Comparison of ENCODE assay signal across 28 cellular contexts in genomic region chr5:39109616-39110015, GRCh38. TPM values are rescaled to one million over a fixed set of nuclear protein-coding genes. Genes with fewer than 3 reads are reported as not detected.
A peak's percentile ranks its signal among the peaks of the same experiment; 100 is the strongest.
DNase-seq lines count a peak whose midpoint lies in the region; FAIRE-seq and TF ChIP-seq lines count a peak whose summit lies in the region.
"Had no signal": no experiment of that assay in that cellular context is flagged by ENCODE, and none has a peak within 500 bp of the region (broad histone marks: within the 10 kb centered on the region; RNA-seq: fewer than 3 reads in every experiment).

No MANE protein-coding gene starts in this region.

- no peak overlapping the region for H3K4me3 ChIP-seq in keratinocyte (ENCODE audit: control insufficient read depth in 2 of 3, extremely low read depth in 1 of 3, insufficient read depth in 2 of 3, low read depth in 1 of 3, low read length in 3 of 3)
- H3K4me3 ChIP-seq: BLaER1, lower lobe of right lung, Peyer's patch, SJSA1, transverse colon had no signal

- H3K9me3 ChIP-seq in keratinocyte (ENCODE audit: control insufficient read depth, low read depth, low read length), result no peaks in the 10 kb centered on the region
- H3K9me3 ChIP-seq: BLaER1, lower lobe of right lung, Peyer's patch, SJSA1, transverse colon had no signal

- H3K27me3 ChIP-seq in keratinocyte (ENCODE audit: control insufficient read depth, extremely low read depth, insufficient read depth, low read length), result no peaks in the 10 kb centered on the region
- H3K27me3 ChIP-seq: BLaER1, foreskin keratinocyte, Peyer's patch, SJSA1, transverse colon had no signal

- no peaks in the 10 kb centered on the region for H3K27me3 Mint-ChIP-seq in activated CD4-positive, alpha-beta memory T cell treated with anti-CD3 and anti-CD28 coated beads for 36 hours
- no peaks in the 10 kb centered on the region for H3K27me3 Mint-ChIP-seq in activated CD4-positive, alpha-beta memory T cell treated with anti-CD3 and anti-CD28 coated beads, Interleukin-2, amount 10 ng/mL, durations not matched to agents 7 days and 5 days
- H3K27me3 Mint-ChIP-seq in activated naive CD8-positive, alpha-beta T cell, result no peaks in the 10 kb centered on the region

- dilution Hi-C loops in keratinocyte (cut with MboI; ENCODE audit: extremely low pct_ligation_motif_present, low sequenced_read_pairs), result no loop called here

- DNase-seq in activated CD4-positive, alpha-beta memory T cell treated with anti-CD3 and anti-CD28 coated beads for 36 hours, result no peak
- no peak for DNase-seq in activated CD4-positive, alpha-beta memory T cell treated with anti-CD3 and anti-CD28 coated beads, Interleukin-2, amount 10 ng/mL, durations not matched to agents 7 days and 5 days
- DNase-seq in keratinocyte (ENCODE audit: low read depth, low spot score), result no peak
- DNase-seq in superior temporal gyrus (ENCODE audit: extremely low spot score), result peak; percentile 90
- DNase-seq in activated effector memory CD4-positive, alpha-beta T cell treated with Interleukin-2 at 50 U/mL for 16 hours, result no peak
- no peak for DNase-seq in HUDEP-2 (lab: John Stamatoyannopoulos, UW; ENCODE audit: unreplicated experiment in 76 of 76)
- DNase-seq in KG1 (lab: John Stamatoyannopoulos, UW), result no peak
- DNase-seq: activated CD4-positive, alpha-beta T cell treated with anti-CD3 and anti-CD28 coated beads, Interleukin-2, amount 50 U/mL, for 1 hour; activated naive CD4-positive, alpha-beta T cell; activated T-cell treated with anti-CD3 and anti-CD28 coated beads for 4 hours; aorta; foreskin keratinocyte; lower lobe of right lung; NCI-H1105 treated with DMSO at 0.1 percent for 48 hours; NCI-H524; NK-92 treated with Interleukin-12 subunit alpha and Interleukin-12 subunit beta, amount 100 ng/mL, for 24 hours; Peyer's patch; stimulated activated CD4-positive, alpha-beta T cell treated with anti-CD3 and anti-CD28 coated beads, Interleukin-4, amount 100 ng/mL, for 24 hours; stimulated activated naive CD8-positive, alpha-beta T cell treated with anti-CD3 and anti-CD28 coated beads, Interleukin-15, Interleukin-2, amounts not matched to agents 100 U/mL and 50 U/mL, for 24 hours; transverse colon; WERI-Rb-1 had no signal

- intact Hi-C loops in activated CD4-positive, alpha-beta memory T cell treated with anti-CD3 and anti-CD28 coated beads for 36 hours (cut with micrococcal nuclease), result no loop called here

- no peak overlapping the region for H2AFZ ChIP-seq in keratinocyte (ENCODE audit: control insufficient read depth, low read length)

- no peaks in the 10 kb centered on the region for H3K9me1 ChIP-seq in keratinocyte (ENCODE audit: control insufficient read depth, extremely low read depth, insufficient read depth, low read length)

- no peaks in the 10 kb centered on the region for H4K20me1 ChIP-seq in keratinocyte (ENCODE audit: control insufficient read depth, extremely low read depth, insufficient read depth, low read length)
- H4K20me1 ChIP-seq: BLaER1 had no signal

- no peaks in the 10 kb centered on the region for H3K79me2 ChIP-seq in keratinocyte (ENCODE audit: control insufficient read depth, insufficient read depth, low read length)

- H3K4me1 ChIP-seq in keratinocyte (ENCODE audit: control insufficient read depth, extremely low read depth, insufficient read depth, low read length), result no peaks in the 10 kb centered on the region
- H3K4me1 ChIP-seq: BLaER1, foreskin keratinocyte, lower lobe of right lung, Peyer's patch, SJSA1, transverse colon had no signal

- peak; percentile 29 for FAIRE-seq in keratinocyte (lab: Jason Lieb, UNC)
- FAIRE-seq: D721Med, H1, islet of Langerhans had no signal

- no peak for TF ChIP-seq CTCF in keratinocyte (optimal IDR thresholded peaks at IDR 0.05 in 1 of 3, IDR thresholded peaks at IDR 0.05 in 1 of 3, conservative IDR thresholded peaks at IDR 0.05 in 1 of 3; ENCODE audit: extremely low read depth in 1 of 3, insufficient read depth in 2 of 3, low read length in 3 of 3)

- no peak overlapping the region for H3K9ac ChIP-seq in keratinocyte (ENCODE audit: control insufficient read depth, extremely low read depth, insufficient read depth, low read length)
- H3K9ac ChIP-seq: BLaER1 had no signal

- CTCF ChIA-PET in activated CD4-positive, alpha-beta memory T cell treated with anti-CD3 and anti-CD28 coated beads for 36 hours (lab: Charles Lee), result no interaction called here
- CTCF ChIA-PET in activated CD4-positive, alpha-beta memory T cell treated with anti-CD3 and anti-CD28 coated beads, Interleukin-2, amount 10 ng/mL, durations not matched to agents 7 days and 5 days (lab: Charles Lee), result no interaction called here

- POLR2A ChIA-PET in activated CD4-positive, alpha-beta memory T cell treated with anti-CD3 and anti-CD28 coated beads for 36 hours (lab: Charles Lee), result no interaction called here
- POLR2A ChIA-PET in activated CD4-positive, alpha-beta memory T cell treated with anti-CD3 and anti-CD28 coated beads, Interleukin-2, amount 10 ng/mL, durations not matched to agents 7 days and 5 days (lab: Charles Lee), result no interaction called here

- no peak overlapping the region for H3K4me2 ChIP-seq in keratinocyte (ENCODE audit: control insufficient read depth, extremely low read depth, insufficient read depth, low read depth, low read length)
- H3K4me2 ChIP-seq: BLaER1 had no signal

- no peaks in the 10 kb centered on the region for H3K9me3 Mint-ChIP-seq in activated CD4-positive, alpha-beta memory T cell treated with anti-CD3 and anti-CD28 coated beads for 36 hours
- no peaks in the 10 kb centered on the region for H3K9me3 Mint-ChIP-seq in activated CD4-positive, alpha-beta memory T cell treated with anti-CD3 and anti-CD28 coated beads, Interleukin-2, amount 10 ng/mL, durations not matched to agents 7 days and 5 days
- H3K9me3 Mint-ChIP-seq in activated naive CD8-positive, alpha-beta T cell (ENCODE audit: low read depth), result no peaks in the 10 kb centered on the region
- H3K9me3 Mint-ChIP-seq: T-helper 2 cell treated with Interferon-gamma antibody and Interleukin-4, amounts not matched to agents 5 μg/mL and 100 μg/mL, for 36 hours had no signal

- no peak overlapping the region for H3K27ac ChIP-seq in keratinocyte (ENCODE audit: control insufficient read depth, insufficient read depth, low read length)
- H3K27ac ChIP-seq: BLaER1, foreskin keratinocyte, lower lobe of right lung, Peyer's patch, SJSA1, transverse colon, WERI-Rb-1 had no signal

- H3K4me3 Mint-ChIP-seq in activated CD4-positive, alpha-beta memory T cell treated with anti-CD3 and anti-CD28 coated beads for 36 hours, result no peak overlapping the region
- no peak overlapping the region for H3K4me3 Mint-ChIP-seq in activated CD4-positive, alpha-beta memory T cell treated with anti-CD3 and anti-CD28 coated beads, Interleukin-2, amount 10 ng/mL, durations not matched to agents 7 days and 5 days
- H3K4me3 Mint-ChIP-seq in activated naive CD8-positive, alpha-beta T cell, result no peak overlapping the region
- H3K4me3 Mint-ChIP-seq: T-helper 2 cell treated with Interferon-gamma antibody and Interleukin-4, amounts not matched to agents 5 μg/mL and 100 μg/mL, for 36 hours had no signal

- H3K36me3 Mint-ChIP-seq in activated CD4-positive, alpha-beta memory T cell treated with anti-CD3 and anti-CD28 coated beads for 36 hours, result peaks cover 11% of the 10 kb centered on the region
- H3K36me3 Mint-ChIP-seq in activated CD4-positive, alpha-beta memory T cell treated with anti-CD3 and anti-CD28 coated beads, Interleukin-2, amount 10 ng/mL, durations not matched to agents 7 days and 5 days (ENCODE audit: low read depth), result peaks cover 60% of the 10 kb centered on the region
- peaks cover 2% of the 10 kb centered on the region for H3K36me3 Mint-ChIP-seq in activated naive CD8-positive, alpha-beta T cell

- H3K27ac Mint-ChIP-seq in activated CD4-positive, alpha-beta memory T cell treated with anti-CD3 and anti-CD28 coated beads for 36 hours, result peak overlapping the region; percentile 68
- no peak overlapping the region for H3K27ac Mint-ChIP-seq in activated CD4-positive, alpha-beta memory T cell treated with anti-CD3 and anti-CD28 coated beads, Interleukin-2, amount 10 ng/mL, durations not matched to agents 7 days and 5 days
- peak overlapping the region; percentile 89 for H3K27ac Mint-ChIP-seq in activated naive CD8-positive, alpha-beta T cell
- H3K27ac Mint-ChIP-seq: T-helper 2 cell treated with Interferon-gamma antibody and Interleukin-4, amounts not matched to agents 5 μg/mL and 100 μg/mL, for 36 hours had no signal

- H3K36me3 ChIP-seq in keratinocyte (ENCODE audit: control insufficient read depth in 2 of 2, extremely low read depth in 1 of 2, insufficient read depth in 2 of 2, low read length in 2 of 2), result no peaks in the 10 kb centered on the region
- H3K36me3 ChIP-seq: BLaER1, Peyer's patch, SJSA1, transverse colon, WERI-Rb-1 had no signal

- H3K4me1 Mint-ChIP-seq in activated CD4-positive, alpha-beta memory T cell treated with anti-CD3 and anti-CD28 coated beads for 36 hours (ENCODE audit: low read depth), result peaks cover 10% of the 10 kb centered on the region
- no peaks in the 10 kb centered on the region for H3K4me1 Mint-ChIP-seq in activated CD4-positive, alpha-beta memory T cell treated with anti-CD3 and anti-CD28 coated beads, Interleukin-2, amount 10 ng/mL, durations not matched to agents 7 days and 5 days
- H3K4me1 Mint-ChIP-seq in activated naive CD8-positive, alpha-beta T cell (ENCODE audit: low read depth), result peaks cover 10% of the 10 kb centered on the region

RNA-seq across cellular contexts. Expression of gene RICTOR, which starts 35.4 kb away (rescaled TPM):
- total RNA-seq in activated CD4-positive, alpha-beta memory T cell treated with anti-CD3 and anti-CD28 coated beads for 36 hours, result 10 to 100 TPM; 27.7 to 27.8 TPM
- 10 to 100 TPM; 50.4 to 56.4 TPM for total RNA-seq in activated CD4-positive, alpha-beta memory T cell treated with anti-CD3 and anti-CD28 coated beads, Interleukin-2, amount 10 ng/mL, durations not matched to agents 7 days and 5 days
- 7.7 to 11.5 TPM (median 10.0 TPM) in 3 replicates for polyA plus RNA-seq in keratinocyte
- polyA plus RNA-seq in keratinocyte (2011; ENCODE audit: low read depth), result 8.7 TPM
- polyA plus RNA-seq in keratinocyte (2011; cell fraction: cytosol; rRNA removed), result 2.2 and 5.0 TPM in 2 replicates
- 12.3 and 16.4 TPM in 2 replicates for polyA plus RNA-seq in keratinocyte (2011; cell fraction: nucleus; rRNA removed)
- 5.0 and 6.5 TPM in 2 replicates for polyA plus RNA-seq in keratinocyte (2012; ENCODE audit: low replicate concordance)
- polyA minus RNA-seq in keratinocyte, result 11.5 to 83.8 TPM (median 49.4 TPM) in 3 replicates
- polyA minus RNA-seq in keratinocyte (2011; cell fraction: cytosol; rRNA and poly(A)+ RNA removed), result 8.2 TPM
- 43.7 and 63.8 TPM in 2 replicates for polyA minus RNA-seq in keratinocyte (2011; cell fraction: nucleus; rRNA and poly(A)+ RNA removed)
